10 cellular contexts compared by ENCODE assay signal in the genomic region with DNA sequence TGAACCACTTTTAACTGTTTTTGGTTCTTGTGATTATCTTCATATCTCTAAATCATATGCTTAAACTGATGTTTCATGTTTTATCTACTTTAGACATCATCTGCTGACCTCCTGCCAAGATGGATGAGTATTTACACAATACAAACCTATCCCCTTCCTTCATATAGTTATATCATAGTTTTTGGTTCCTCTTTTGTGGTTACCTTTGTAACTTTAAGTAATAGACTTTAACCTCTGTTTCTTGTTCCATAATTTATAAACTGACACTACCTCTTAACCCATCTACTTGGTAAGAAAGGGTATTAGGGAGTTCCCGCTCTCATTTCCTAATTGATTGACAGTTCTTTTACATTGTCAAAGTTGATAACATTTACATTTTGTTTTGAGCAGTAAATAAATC. TPM values are rescaled to one million over a fixed set of nuclear protein-coding genes. Genes with fewer than 3 reads are reported as not detected.
A peak's percentile ranks its signal among the peaks of the same experiment; 100 is the strongest.
DNase-seq lines count a peak whose midpoint lies in the region; ATAC-seq and TF ChIP-seq lines count a peak whose summit lies in the region.
"Had no signal": no experiment of that assay in that cellular context is flagged by ENCODE, and none has a peak within 500 bp of the region (broad histone marks: within the 10 kb centered on the region; RNA-seq: fewer than 3 reads in every experiment).

No MANE protein-coding gene starts in this region.

- peak overlapping the region; percentile 78 for H3K27ac Mint-ChIP-seq in activated B cell treated with CpG ODN at 0.5 μM for 24 hours

- peaks cover 0 to 10% (median 6%) of the 10 kb centered on the region in 12 donors for H3K9me3 ChIP-seq in heart left ventricle

- no peak overlapping the region for H3K4me3 ChIP-seq in heart left ventricle

- H3K36me3 Mint-ChIP-seq in activated B cell treated with CpG ODN at 0.5 μM for 24 hours (ENCODE audit: low read depth): peaks cover 24% of the 10 kb centered on the region

- CTCF ChIA-PET in activated B cell treated with CpG ODN at 0.5 μM for 24 hours (lab: Charles Lee): no interaction called here

- TF ChIP-seq POLR2A in heart left ventricle (IDR thresholded peaks at IDR 0.05): no peak

- DNase-seq in activated B cell treated with CpG ODN at 0.5 μM for 24 hours: no peak
- no peak for DNase-seq in stimulated activated naive CD8-positive, alpha-beta T cell treated with anti-CD3 and anti-CD28 coated beads, Interleukin-15, Interleukin-2, amounts not matched to agents 100 U/mL and 50 U/mL, for 24 hours
- no peak for DNase-seq in GM19238 (ENCODE audit: insufficient read length, low spot score)
- DNase-seq in GOT3 (lab: John Stamatoyannopoulos, UW): no peak
- no peak for DNase-seq in heart left ventricle
- DNase-seq: retina had no signal

- no peak overlapping the region for H3K27ac ChIP-seq in heart left ventricle

- intact Hi-C loops in activated B cell treated with CpG ODN at 0.5 μM for 24 hours (cut with micrococcal nuclease) (loop anchor here (1.0 kb wide), 1 partner anchor 12 kb away; a partner anchor contains a TSS), heart left ventricle (cut with DNase I) (no loop called here)

- peaks cover 0 to 33% (median 18%) of the 10 kb centered on the region in 9 donors for H3K36me3 ChIP-seq in heart left ventricle

- H3K27me3 Mint-ChIP-seq in activated B cell treated with CpG ODN at 0.5 μM for 24 hours: no peaks in the 10 kb centered on the region
- H3K27me3 Mint-ChIP-seq: central memory CD8-positive, alpha-beta T cell had no signal

- peaks cover 5% of the 10 kb centered on the region for H3K9me3 Mint-ChIP-seq in activated B cell treated with CpG ODN at 0.5 μM for 24 hours
- H3K9me3 Mint-ChIP-seq: central memory CD8-positive, alpha-beta T cell had no signal

- no peak for TF ChIP-seq CTCF in activated B cell treated with CpG ODN at 0.5 μM for 24 hours (IDR thresholded peaks at IDR 0.05)
- TF ChIP-seq CTCF in heart left ventricle (IDR thresholded peaks at IDR 0.05): no peak

- POLR2A ChIA-PET in activated B cell treated with CpG ODN at 0.5 μM for 24 hours (lab: Charles Lee): interaction anchor here (0.6 kb wide), 1 partner anchor 57 kb away, joined by 3 read pairs; no protein-coding TSS in a partner anchor

- H3K4me1 ChIP-seq in heart left ventricle: peaks cover 0 to 31% (median 3%) of the 10 kb centered on the region in 12 donors

- no peak overlapping the region for H3K4me3 Mint-ChIP-seq in activated B cell treated with CpG ODN at 0.5 μM for 24 hours
- H3K4me3 Mint-ChIP-seq: central memory CD8-positive, alpha-beta T cell had no signal

- no peaks in the 10 kb centered on the region for H3K27me3 ChIP-seq in heart left ventricle

- peaks cover 22% of the 10 kb centered on the region for H3K4me1 Mint-ChIP-seq in activated B cell treated with CpG ODN at 0.5 μM for 24 hours

- ATAC-seq in GM18861 (IDR thresholded peaks at IDR 0.05; ENCODE audit: unreplicated experiment) (peak; percentile 98), GM21825 (IDR thresholded peaks at IDR 0.05; ENCODE audit: unreplicated experiment) (peak; percentile 98), HG03457 (IDR thresholded peaks at IDR 0.05; ENCODE audit: unreplicated experiment) (peak; percentile 87), activated B cell treated with CpG ODN at 0.5 μM for 24 hours (ENCODE audit: low read depth) (peak; percentile 96), heart left ventricle (no peak)
- ATAC-seq in stimulated activated naive CD8-positive, alpha-beta T cell treated with anti-CD3 and anti-CD28 coated beads, Interleukin-15, Interleukin-2, amounts not matched to agents 100 U/mL and 50 U/mL, for 24 hours: no peak

- WGBS in heart left ventricle, 4 donors: 88 to 98% (median 90%) methylated on average over 1 of the region's 1 CpG

RNA-seq across cellular contexts. Expression of a gene that starts 11.9 kb away (rescaled TPM):
- total RNA-seq in activated B cell treated with CpG ODN at 0.5 μM for 24 hours (44.9 and 50.8 TPM in 2 replicates), heart left ventricle (100 to 1,000 TPM; 128 to 186 (median 164) TPM)
- 100 to 1,000 TPM in 1 of 2 donors, 10 to 100 TPM in 1; 72.2 to 243 TPM for polyA plus RNA-seq in heart left ventricle

RNA-seq across cellular contexts. Expression of a gene that starts 15.1 kb away (rescaled TPM):
- total RNA-seq in activated B cell treated with CpG ODN at 0.5 μM for 24 hours (46.9 and 50.4 TPM in 2 replicates), heart left ventricle (10 to 100 TPM; 14.5 to 32.9 (median 27.2) TPM)
- 10 to 100 TPM; 12.2 to 17.4 TPM for polyA plus RNA-seq in heart left ventricle

RNA-seq across cellular contexts. Expression of a gene that starts 43.5 kb away (rescaled TPM):
- total RNA-seq in activated B cell treated with CpG ODN at 0.5 μM for 24 hours: 34.6 and 42.0 TPM in 2 replicates
- total RNA-seq in heart left ventricle: 10 to 100 TPM in 7 of 9 donors, 1 to 10 TPM in 2; 9.4 to 18.5 (median 10.9) TPM
- polyA plus RNA-seq in heart left ventricle: 1 to 10 TPM; 5.3 TPM

Comparison
In these comparisons a context has a peak if more than half of its experiments do, and no peak if none do; other contexts are left out.
1. ATAC-seq: peak in GM18861 (single experiment), GM21825 (single experiment), HG03457 (single experiment) and activated B cell treated with CpG ODN at 0.5 μM for 24 hours (single experiment); none in stimulated activated naive CD8-positive, alpha-beta T cell treated with anti-CD3 and anti-CD28 coated beads, Interleukin-15, Interleukin-2, amounts not matched to agents 100 U/mL and 50 U/mL, for 24 hours (single experiment) and heart left ventricle (0 of 4).